In the genomic region with DNA sequence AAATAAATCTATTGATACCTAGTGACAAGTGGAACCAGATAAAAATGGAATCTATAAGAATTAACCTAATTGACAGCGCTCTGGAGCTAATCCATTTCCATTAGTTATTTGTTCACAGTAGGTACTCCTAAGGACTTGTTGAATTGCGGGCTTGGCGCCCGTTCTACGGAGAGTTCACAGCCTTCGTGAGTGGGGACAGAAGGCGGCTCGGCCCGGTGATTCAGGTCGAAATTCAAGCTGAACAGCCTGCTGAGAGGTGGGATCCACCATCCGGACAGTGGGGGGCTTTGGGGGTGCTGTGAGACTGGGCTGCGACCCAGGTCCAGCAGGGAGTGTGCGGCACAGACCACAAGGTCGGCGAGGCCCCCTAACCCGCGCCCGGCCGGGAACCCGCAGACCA, we compare ENCODE assay signal across 8 cellular contexts. TPM values are rescaled to one million over a fixed set of nuclear protein-coding genes. Genes with fewer than 3 reads are reported as not detected.
DNase-seq lines count a peak whose midpoint lies in the region; TF ChIP-seq lines count a peak whose summit lies in the region.

No MANE protein-coding gene starts in this region.

- TF ChIP-seq POLR2A in testis (IDR thresholded peaks at IDR 0.05) = no peak

- H3K36me3 Mint-ChIP-seq in chondrocyte (ENCODE audit: low read depth) = no peaks in the 10 kb centered on the region

- H3K27me3 ChIP-seq in HAP-1 (ENCODE audit: low read depth) = no peaks in the 10 kb centered on the region; the same call in 1 of the 2 replicates
- H3K27me3 ChIP-seq in testis = no peaks in the 10 kb centered on the region

- H3K9me3 Mint-ChIP-seq in chondrocyte (ENCODE audit: low read depth) = no peaks in the 10 kb centered on the region

- H3K4me3 ChIP-seq in HAP-1 = peak overlapping the region; percentile 92
- H3K4me3 ChIP-seq in testis = peak overlapping the region; percentile 97 to 98

- H3K9me3 ChIP-seq in HAP-1 (no peaks in the 10 kb centered on the region), testis (no peaks in the 10 kb centered on the region)

- H3K27ac Mint-ChIP-seq in chondrocyte (ENCODE audit: unreplicated experiment) = peak overlapping the region; percentile 20

- no peaks in the 10 kb centered on the region for H3K27me3 Mint-ChIP-seq in chondrocyte (ENCODE audit: low read depth)

- peak overlapping the region; percentile 98 to 99 for H3K27ac ChIP-seq in testis

- H3K4me1 Mint-ChIP-seq in chondrocyte (ENCODE audit: low read depth) = peaks cover 26% of the 10 kb centered on the region

- intact Hi-C loops in testis (cut with DNase I; ENCODE audit: low total_unique reads) = no loop called here

- DNase-seq in C1 segment of cervical spinal cord (lab: John Stamatoyannopoulos, UW) (peak in 8 of 14 donors; percentile 24 to 65 (median 43)), HAP-1 (ENCODE audit: low spot score in 2 of 2) (peak in 1 of 2 experiments; percentile 28), RKO (ENCODE audit: low spot score) (peak; percentile 6), chondrocyte (ENCODE audit: low spot score) (no peak), lung microvascular endothelial cell (ENCODE audit: low read depth in 2 of 2) (peak; percentile 26 to 30), testis (peak; percentile 61), NCI-H774 (lab: John Stamatoyannopoulos, UW) (no peak), NCI-H2107 (lab: John Stamatoyannopoulos, UW) (no peak)

- H3K36me3 ChIP-seq in HAP-1 (replicated peaks) = no peaks in the 10 kb centered on the region
- H3K36me3 ChIP-seq in testis (ENCODE audit: low read depth, missing control alignments) = no peaks in the 10 kb centered on the region

- H3K4me3 Mint-ChIP-seq in chondrocyte (ENCODE audit: unreplicated experiment) = peak overlapping the region; percentile 81

- 6 to 15% methylated on average over 10 to 20 of the region's 20 CpGs for WGBS in testis, 2 donors

- H3K4me1 ChIP-seq in HAP-1 (peaks cover 11% of the 10 kb centered on the region), testis (peaks cover 16% of the 10 kb centered on the region)

- in situ Hi-C loops in HAP-1 (cut with MboI; ENCODE audit: low sequenced_read_pairs) = no loop called here

- no peak for TF ChIP-seq CTCF in chondrocyte (IDR thresholded peaks at IDR 0.05)
- TF ChIP-seq CTCF in testis (IDR thresholded peaks at IDR 0.05) = no peak

RNA-seq across cellular contexts. Expression of a gene that starts 0.8 kb away (rescaled TPM):
- total RNA-seq in chondrocyte (487 to 677 TPM (median 488 TPM) in 3 replicates), lung microvascular endothelial cell (2,001 and 2,268 TPM in 2 replicates), testis (100 to 1,000 TPM; 293 to 379 TPM)
- 146 TPM for polyA plus RNA-seq in testis (ENCODE audit: insufficient read depth, low read depth, low replicate concordance)

Comparison
In these comparisons a context has a peak if more than half of its experiments do, and no peak if none do; other contexts are left out.
1. DNase-seq: peak in C1 segment of cervical spinal cord (8 of 14), RKO (single experiment), lung microvascular endothelial cell (2 of 2) and testis (single experiment); none in chondrocyte (single experiment), NCI-H774 (single experiment) and NCI-H2107 (single experiment).